In genomic region chrX:154327026-154327820, GRCh38 we compare ENCODE assay signal across 1 cellular context.
TF ChIP-seq lines count a peak whose summit lies in the region.

No MANE protein-coding gene starts in this region.

TF ChIP-seq in endothelial cell of umbilical vein, 7 proteins besides CTCF, POLR2A, EP300 and RAD21:
- TF ChIP-seq FOS (IDR thresholded peaks at IDR 0.05; ENCODE audit: borderline replicate concordance, insufficient read depth, low read length) = no peak
- TF ChIP-seq MAX (IDR thresholded peaks at IDR 0.05; ENCODE audit: insufficient read depth, insufficient read length) = no peak
- no peak for TF ChIP-seq GATA2 (IDR thresholded peaks at IDR 0.05; ENCODE audit: insufficient read depth, insufficient read length, low read depth, low read length)
- TF ChIP-seq POLR2AphosphoS5 (IDR thresholded peaks at IDR 0.05; ENCODE audit: insufficient read depth, low read depth, low read length) = no peak
- TF ChIP-seq MYC (IDR thresholded peaks at IDR 0.05; ENCODE audit: low read depth, low read length) = no peak
- TF ChIP-seq JUN (IDR thresholded peaks at IDR 0.05; ENCODE audit: borderline replicate concordance, insufficient read depth, insufficient read length, low read depth) = no peak
- no peak for TF ChIP-seq EZH2 (IDR thresholded peaks at IDR 0.05; ENCODE audit: borderline replicate concordance, low read depth, low read length, severe bottlenecking)
